Comparison of ENCODE assay signal across 1 cellular context in the genomic region with DNA sequence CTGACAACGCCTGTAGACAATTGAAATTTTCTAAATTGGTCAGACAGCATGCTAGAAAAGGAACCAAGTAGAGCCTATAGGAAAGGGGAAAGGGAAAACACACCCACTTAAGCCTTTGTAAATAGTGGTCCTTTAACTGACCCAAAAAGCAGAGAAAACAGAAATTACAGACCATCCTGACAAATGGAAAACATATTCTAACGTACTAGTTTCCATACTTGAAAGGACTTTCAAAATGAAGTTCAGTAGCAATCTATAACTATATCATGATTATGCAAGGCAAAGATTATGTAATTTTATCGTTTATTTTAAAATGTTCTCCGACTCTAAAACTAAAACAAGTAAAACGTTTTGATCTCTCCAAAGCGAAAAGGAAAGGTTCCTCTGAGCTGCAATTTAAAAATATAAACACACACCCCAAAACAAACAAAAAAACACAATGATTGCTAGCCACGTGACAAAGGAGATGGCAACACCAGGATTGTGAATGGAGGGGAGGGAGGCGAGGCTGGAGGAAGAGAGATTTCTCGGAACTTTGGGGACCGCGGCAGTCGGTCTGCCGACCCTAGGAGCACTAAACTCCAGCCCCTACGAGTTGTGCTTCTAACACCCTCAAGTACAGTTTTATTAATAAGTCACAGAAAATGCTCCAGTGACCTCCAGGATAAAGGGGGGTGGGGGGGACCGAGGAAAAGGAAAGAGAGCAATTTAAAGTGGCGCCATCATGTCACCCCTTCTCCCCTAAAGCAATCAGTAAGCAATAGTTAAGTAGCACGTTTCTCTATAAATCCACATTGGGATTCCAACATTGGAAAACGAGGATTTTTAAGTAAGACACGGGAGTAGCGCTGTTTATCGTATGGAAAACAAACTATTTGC.
A peak's percentile ranks its signal among the peaks of the same experiment; 100 is the strongest.
TF ChIP-seq lines count a peak whose summit lies in the region.

No MANE protein-coding gene starts in this region.

TF ChIP-seq in HepG2, 621 proteins besides CTCF, POLR2A, EP300 and RAD21 (continued from another document and continues in another):
- TF ChIP-seq, protein P1, sequence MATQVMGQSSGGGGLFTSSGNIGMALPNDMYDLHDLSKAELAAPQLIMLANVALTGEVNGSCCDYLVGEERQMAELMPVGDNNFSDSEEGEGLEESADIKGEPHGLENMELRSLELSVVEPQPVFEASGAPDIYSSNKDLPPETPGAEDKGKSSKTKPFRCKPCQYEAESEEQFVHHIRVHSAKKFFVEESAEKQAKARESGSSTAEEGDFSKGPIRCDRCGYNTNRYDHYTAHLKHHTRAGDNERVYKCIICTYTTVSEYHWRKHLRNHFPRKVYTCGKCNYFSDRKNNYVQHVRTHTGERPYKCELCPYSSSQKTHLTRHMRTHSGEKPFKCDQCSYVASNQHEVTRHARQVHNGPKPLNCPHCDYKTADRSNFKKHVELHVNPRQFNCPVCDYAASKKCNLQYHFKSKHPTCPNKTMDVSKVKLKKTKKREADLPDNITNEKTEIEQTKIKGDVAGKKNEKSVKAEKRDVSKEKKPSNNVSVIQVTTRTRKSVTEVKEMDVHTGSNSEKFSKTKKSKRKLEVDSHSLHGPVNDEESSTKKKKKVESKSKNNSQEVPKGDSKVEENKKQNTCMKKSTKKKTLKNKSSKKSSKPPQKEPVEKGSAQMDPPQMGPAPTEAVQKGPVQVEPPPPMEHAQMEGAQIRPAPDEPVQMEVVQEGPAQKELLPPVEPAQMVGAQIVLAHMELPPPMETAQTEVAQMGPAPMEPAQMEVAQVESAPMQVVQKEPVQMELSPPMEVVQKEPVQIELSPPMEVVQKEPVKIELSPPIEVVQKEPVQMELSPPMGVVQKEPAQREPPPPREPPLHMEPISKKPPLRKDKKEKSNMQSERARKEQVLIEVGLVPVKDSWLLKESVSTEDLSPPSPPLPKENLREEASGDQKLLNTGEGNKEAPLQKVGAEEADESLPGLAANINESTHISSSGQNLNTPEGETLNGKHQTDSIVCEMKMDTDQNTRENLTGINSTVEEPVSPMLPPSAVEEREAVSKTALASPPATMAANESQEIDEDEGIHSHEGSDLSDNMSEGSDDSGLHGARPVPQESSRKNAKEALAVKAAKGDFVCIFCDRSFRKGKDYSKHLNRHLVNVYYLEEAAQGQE (IDR thresholded peaks at IDR 0.05; ENCODE audit: borderline replicate concordance in 1 of 2, low read depth in 1 of 2, low read length in 2 of 2) = no peak
- TF ChIP-seq RBM39 (IDR thresholded peaks at IDR 0.05; ENCODE audit: low read depth, low read length, poor library complexity, severe bottlenecking) = no peak
- TF ChIP-seq PRPF4 (IDR thresholded peaks at IDR 0.05; ENCODE audit: low read depth, low read length, poor library complexity, severe bottlenecking) = no peak
- 0 out of 2 replicates have a peak, but pooled peaks have one; percentile 38 for TF ChIP-seq ZSCAN30 (CRISPR knock-in tag; IDR thresholded peaks at IDR 0.05)
- TF ChIP-seq ZNF232 (CRISPR knock-in tag; IDR thresholded peaks at IDR 0.05; ENCODE audit: borderline replicate concordance) = no peak; the same call in 1 of the 2 replicates
- TF ChIP-seq MXI1 (IDR thresholded peaks at IDR 0.05; ENCODE audit: borderline replicate concordance, low read depth, low read length) = peak; percentile 55; the same call in 1 of the 3 replicates
- TF ChIP-seq, protein P2, sequence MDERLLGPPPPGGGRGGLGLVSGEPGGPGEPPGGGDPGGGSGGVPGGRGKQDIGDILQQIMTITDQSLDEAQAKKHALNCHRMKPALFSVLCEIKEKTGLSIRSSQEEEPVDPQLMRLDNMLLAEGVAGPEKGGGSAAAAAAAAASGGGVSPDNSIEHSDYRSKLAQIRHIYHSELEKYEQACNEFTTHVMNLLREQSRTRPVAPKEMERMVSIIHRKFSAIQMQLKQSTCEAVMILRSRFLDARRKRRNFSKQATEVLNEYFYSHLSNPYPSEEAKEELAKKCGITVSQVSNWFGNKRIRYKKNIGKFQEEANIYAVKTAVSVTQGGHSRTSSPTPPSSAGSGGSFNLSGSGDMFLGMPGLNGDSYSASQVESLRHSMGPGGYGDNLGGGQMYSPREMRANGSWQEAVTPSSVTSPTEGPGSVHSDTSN (CRISPR knock-in tag; IDR thresholded peaks at IDR 0.05) = no peak
- TF ChIP-seq PLRG1 (conservative IDR thresholded peaks at IDR 0.05) = no peak
- peak; percentile 6; the same call in 1 of the 2 replicates for TF ChIP-seq NR2C2 (CRISPR knock-in tag; IDR thresholded peaks at IDR 0.05; ENCODE audit: borderline replicate concordance)
- TF ChIP-seq CAMTA2 (CRISPR knock-in tag; IDR thresholded peaks at IDR 0.05; ENCODE audit: borderline replicate concordance) = no peak
- no peak for TF ChIP-seq ZEB1 (IDR thresholded peaks at IDR 0.05; ENCODE audit: insufficient replicate concordance, low read depth)
- TF ChIP-seq, protein P3, sequence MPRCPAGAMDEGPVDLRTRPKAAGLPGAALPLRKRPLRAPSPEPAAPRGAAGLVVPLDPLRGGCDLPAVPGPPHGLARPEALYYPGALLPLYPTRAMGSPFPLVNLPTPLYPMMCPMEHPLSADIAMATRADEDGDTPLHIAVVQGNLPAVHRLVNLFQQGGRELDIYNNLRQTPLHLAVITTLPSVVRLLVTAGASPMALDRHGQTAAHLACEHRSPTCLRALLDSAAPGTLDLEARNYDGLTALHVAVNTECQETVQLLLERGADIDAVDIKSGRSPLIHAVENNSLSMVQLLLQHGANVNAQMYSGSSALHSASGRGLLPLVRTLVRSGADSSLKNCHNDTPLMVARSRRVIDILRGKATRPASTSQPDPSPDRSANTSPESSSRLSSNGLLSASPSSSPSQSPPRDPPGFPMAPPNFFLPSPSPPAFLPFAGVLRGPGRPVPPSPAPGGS (CRISPR knock-in tag; IDR thresholded peaks at IDR 0.05) = no peak
- TF ChIP-seq KLF16 (CRISPR knock-in tag; IDR thresholded peaks at IDR 0.05) = peak in 1 of 2 experiments; percentile 48; a peak in 2 of 4 replicates
- no peak for TF ChIP-seq RBAK (CRISPR knock-in tag; IDR thresholded peaks at IDR 0.05)
- TF ChIP-seq NR2F1 (CRISPR knock-in tag; IDR thresholded peaks at IDR 0.05) = no peak
- TF ChIP-seq ZNF382 (CRISPR knock-in tag; IDR thresholded peaks at IDR 0.05; ENCODE audit: borderline replicate concordance) = no peak
- TF ChIP-seq JUN (CRISPR knock-in tag; IDR thresholded peaks at IDR 0.05) = no peak
- TF ChIP-seq POGZ (CRISPR knock-in tag; IDR thresholded peaks at IDR 0.05) = no peak
- TF ChIP-seq NR2F6 (IDR thresholded peaks at IDR 0.05) = no peak
- no peak for TF ChIP-seq NR2F6 (CRISPR knock-in tag; IDR thresholded peaks at IDR 0.05)
- TF ChIP-seq, protein P4, sequence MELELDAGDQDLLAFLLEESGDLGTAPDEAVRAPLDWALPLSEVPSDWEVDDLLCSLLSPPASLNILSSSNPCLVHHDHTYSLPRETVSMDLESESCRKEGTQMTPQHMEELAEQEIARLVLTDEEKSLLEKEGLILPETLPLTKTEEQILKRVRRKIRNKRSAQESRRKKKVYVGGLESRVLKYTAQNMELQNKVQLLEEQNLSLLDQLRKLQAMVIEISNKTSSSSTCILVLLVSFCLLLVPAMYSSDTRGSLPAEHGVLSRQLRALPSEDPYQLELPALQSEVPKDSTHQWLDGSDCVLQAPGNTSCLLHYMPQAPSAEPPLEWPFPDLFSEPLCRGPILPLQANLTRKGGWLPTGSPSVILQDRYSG (CRISPR knock-in tag; IDR thresholded peaks at IDR 0.05) = no peak
- TF ChIP-seq, protein P5, sequence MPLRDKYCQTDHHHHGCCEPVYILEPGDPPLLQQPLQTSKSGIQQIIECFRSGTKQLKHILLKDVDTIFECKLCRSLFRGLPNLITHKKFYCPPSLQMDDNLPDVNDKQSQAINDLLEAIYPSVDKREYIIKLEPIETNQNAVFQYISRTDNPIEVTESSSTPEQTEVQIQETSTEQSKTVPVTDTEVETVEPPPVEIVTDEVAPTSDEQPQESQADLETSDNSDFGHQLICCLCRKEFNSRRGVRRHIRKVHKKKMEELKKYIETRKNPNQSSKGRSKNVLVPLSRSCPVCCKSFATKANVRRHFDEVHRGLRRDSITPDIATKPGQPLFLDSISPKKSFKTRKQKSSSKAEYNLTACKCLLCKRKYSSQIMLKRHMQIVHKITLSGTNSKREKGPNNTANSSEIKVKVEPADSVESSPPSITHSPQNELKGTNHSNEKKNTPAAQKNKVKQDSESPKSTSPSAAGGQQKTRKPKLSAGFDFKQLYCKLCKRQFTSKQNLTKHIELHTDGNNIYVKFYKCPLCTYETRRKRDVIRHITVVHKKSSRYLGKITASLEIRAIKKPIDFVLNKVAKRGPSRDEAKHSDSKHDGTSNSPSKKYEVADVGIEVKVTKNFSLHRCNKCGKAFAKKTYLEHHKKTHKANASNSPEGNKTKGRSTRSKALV (CRISPR knock-in tag; IDR thresholded peaks at IDR 0.05) = no peak
- TF ChIP-seq HDAC2 (CRISPR knock-in tag; IDR thresholded peaks at IDR 0.05) = peak; percentile 20; the same call in 1 of the 2 replicates
- TF ChIP-seq, protein P6, sequence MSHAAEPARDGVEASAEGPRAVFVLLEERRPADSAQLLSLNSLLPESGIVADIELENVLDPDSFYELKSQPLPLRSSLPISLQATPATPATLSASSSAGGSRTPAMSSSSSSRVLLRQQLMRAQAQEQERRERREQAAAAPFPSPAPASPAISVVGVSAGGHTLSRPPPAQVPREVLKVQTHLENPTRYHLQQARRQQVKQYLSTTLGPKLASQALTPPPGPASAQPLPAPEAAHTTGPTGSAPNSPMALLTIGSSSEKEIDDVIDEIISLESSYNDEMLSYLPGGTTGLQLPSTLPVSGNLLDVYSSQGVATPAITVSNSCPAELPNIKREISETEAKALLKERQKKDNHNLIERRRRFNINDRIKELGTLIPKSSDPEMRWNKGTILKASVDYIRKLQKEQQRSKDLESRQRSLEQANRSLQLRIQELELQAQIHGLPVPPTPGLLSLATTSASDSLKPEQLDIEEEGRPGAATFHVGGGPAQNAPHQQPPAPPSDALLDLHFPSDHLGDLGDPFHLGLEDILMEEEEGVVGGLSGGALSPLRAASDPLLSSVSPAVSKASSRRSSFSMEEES (CRISPR knock-in tag; IDR thresholded peaks at IDR 0.05) = peak; percentile 64; the same call in 1 of the 2 replicates
- no peak; the same call in 1 of the 2 replicates for TF ChIP-seq YEATS4 (CRISPR knock-in tag; IDR thresholded peaks at IDR 0.05; ENCODE audit: borderline replicate concordance)
- TF ChIP-seq CBFB (CRISPR knock-in tag; IDR thresholded peaks at IDR 0.05) = no peak
- TF ChIP-seq TAF1 (CRISPR knock-in tag; IDR thresholded peaks at IDR 0.05) = no peak
- peak; percentile 21; the same call in 1 of the 2 replicates for TF ChIP-seq ZNF367 (CRISPR knock-in tag; IDR thresholded peaks at IDR 0.05; ENCODE audit: borderline replicate concordance)
- TF ChIP-seq HNF4A (CRISPR knock-in tag; IDR thresholded peaks at IDR 0.05) = no peak
- TF ChIP-seq REXO4 (CRISPR knock-in tag; IDR thresholded peaks at IDR 0.05; ENCODE audit: borderline replicate concordance) = no peak
- no peak for TF ChIP-seq CBX2 (IDR thresholded peaks at IDR 0.05; ENCODE audit: low read depth, low read length)
- no peak for TF ChIP-seq CBX2 (CRISPR knock-in tag; IDR thresholded peaks at IDR 0.05; ENCODE audit: low read depth)
- TF ChIP-seq FOSL2 (CRISPR knock-in tag; IDR thresholded peaks at IDR 0.05) = peak; percentile 14; the same call in 1 of the 2 replicates
- TF ChIP-seq NRL (CRISPR knock-in tag; IDR thresholded peaks at IDR 0.05; ENCODE audit: borderline replicate concordance) = no peak
- TF ChIP-seq SIX1 (CRISPR knock-in tag; IDR thresholded peaks at IDR 0.05; ENCODE audit: borderline replicate concordance) = no peak
- no peak for TF ChIP-seq ZNF44 (CRISPR knock-in tag; IDR thresholded peaks at IDR 0.05)
- TF ChIP-seq NCOA2 (CRISPR knock-in tag; IDR thresholded peaks at IDR 0.05) = peak; percentile 0; the same call in 1 of the 2 replicates
- TF ChIP-seq KMT2B (CRISPR knock-in tag; IDR thresholded peaks at IDR 0.05) = no peak
- TF ChIP-seq, protein P7, sequence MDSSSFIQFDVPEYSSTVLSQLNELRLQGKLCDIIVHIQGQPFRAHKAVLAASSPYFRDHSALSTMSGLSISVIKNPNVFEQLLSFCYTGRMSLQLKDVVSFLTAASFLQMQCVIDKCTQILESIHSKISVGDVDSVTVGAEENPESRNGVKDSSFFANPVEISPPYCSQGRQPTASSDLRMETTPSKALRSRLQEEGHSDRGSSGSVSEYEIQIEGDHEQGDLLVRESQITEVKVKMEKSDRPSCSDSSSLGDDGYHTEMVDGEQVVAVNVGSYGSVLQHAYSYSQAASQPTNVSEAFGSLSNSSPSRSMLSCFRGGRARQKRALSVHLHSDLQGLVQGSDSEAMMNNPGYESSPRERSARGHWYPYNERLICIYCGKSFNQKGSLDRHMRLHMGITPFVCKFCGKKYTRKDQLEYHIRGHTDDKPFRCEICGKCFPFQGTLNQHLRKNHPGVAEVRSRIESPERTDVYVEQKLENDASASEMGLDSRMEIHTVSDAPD (CRISPR knock-in tag; IDR thresholded peaks at IDR 0.05) = no peak
- TF ChIP-seq, protein P8, sequence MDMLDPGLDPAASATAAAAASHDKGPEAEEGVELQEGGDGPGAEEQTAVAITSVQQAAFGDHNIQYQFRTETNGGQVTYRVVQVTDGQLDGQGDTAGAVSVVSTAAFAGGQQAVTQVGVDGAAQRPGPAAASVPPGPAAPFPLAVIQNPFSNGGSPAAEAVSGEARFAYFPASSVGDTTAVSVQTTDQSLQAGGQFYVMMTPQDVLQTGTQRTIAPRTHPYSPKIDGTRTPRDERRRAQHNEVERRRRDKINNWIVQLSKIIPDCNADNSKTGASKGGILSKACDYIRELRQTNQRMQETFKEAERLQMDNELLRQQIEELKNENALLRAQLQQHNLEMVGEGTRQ (IDR thresholded peaks at IDR 0.05; ENCODE audit: low read depth, low read length) = 0 out of 2 replicates have a peak, but pooled peaks have one; percentile 33
- TF ChIP-seq, protein P8 (CRISPR knock-in tag; IDR thresholded peaks at IDR 0.05; ENCODE audit: borderline replicate concordance) = peak; percentile 67; the same call in 1 of the 2 replicates
- no peak for TF ChIP-seq FOXP1 (IDR thresholded peaks at IDR 0.05)
- TF ChIP-seq FOXP1 (CRISPR knock-in tag; IDR thresholded peaks at IDR 0.05) = no peak
- TF ChIP-seq ASH2L (IDR thresholded peaks at IDR 0.05; ENCODE audit: insufficient read length, low read depth, low read length) = peak; percentile 9
- no peak for TF ChIP-seq ZNF10 (CRISPR knock-in tag; IDR thresholded peaks at IDR 0.05; ENCODE audit: borderline replicate concordance, low read depth)
- TF ChIP-seq, protein P9, sequence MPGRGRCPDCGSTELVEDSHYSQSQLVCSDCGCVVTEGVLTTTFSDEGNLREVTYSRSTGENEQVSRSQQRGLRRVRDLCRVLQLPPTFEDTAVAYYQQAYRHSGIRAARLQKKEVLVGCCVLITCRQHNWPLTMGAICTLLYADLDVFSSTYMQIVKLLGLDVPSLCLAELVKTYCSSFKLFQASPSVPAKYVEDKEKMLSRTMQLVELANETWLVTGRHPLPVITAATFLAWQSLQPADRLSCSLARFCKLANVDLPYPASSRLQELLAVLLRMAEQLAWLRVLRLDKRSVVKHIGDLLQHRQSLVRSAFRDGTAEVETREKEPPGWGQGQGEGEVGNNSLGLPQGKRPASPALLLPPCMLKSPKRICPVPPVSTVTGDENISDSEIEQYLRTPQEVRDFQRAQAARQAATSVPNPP (CRISPR knock-in tag; IDR thresholded peaks at IDR 0.05) = no peak
